ENCODE assay signal across 14 cellular contexts in the genomic region with DNA sequence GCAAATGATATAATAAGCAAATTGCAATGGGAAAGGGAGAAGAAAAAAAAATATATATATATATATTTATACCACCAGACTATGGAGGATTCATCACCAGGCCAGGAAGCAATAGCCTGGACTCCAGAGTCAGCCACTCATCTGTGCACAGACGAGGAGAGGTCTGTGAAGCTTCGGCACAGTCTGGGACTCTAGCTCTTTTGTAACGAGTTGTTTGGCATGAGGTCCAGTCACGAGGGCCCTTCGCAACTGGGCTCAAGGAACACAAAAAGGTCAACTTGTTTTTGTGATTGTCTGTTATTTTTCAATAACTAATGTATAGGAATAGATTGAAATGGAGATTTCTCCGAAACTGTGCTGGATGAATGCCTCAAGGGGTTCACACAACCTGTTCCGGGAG. TPM values are rescaled to one million over a fixed set of nuclear protein-coding genes. Genes with fewer than 3 reads are reported as not detected.
A peak's percentile ranks its signal among the peaks of the same experiment; 100 is the strongest.
DNase-seq lines count a peak whose midpoint lies in the region; ATAC-seq and TF ChIP-seq lines count a peak whose summit lies in the region.
"Had no signal": no experiment of that assay in that cellular context is flagged by ENCODE, and none has a peak within 500 bp of the region (broad histone marks: within the 10 kb centered on the region; RNA-seq: fewer than 3 reads in every experiment).

No MANE protein-coding gene starts in this region.

- H3K4me3 ChIP-seq in coronary artery, result no peak overlapping the region
- H3K4me3 ChIP-seq: HAP-1 had no signal

- intact Hi-C loops in posterior vena cava (cut with DNase I), result no loop called here

- H3K27me3 ChIP-seq in H9 (ENCODE audit: insufficient read depth, low read length), result no peaks in the 10 kb centered on the region

- no peak for ATAC-seq in activated CD8-positive, alpha-beta T cell treated with anti-CD3 and anti-CD28 coated beads, Interleukin-2, amount 10 ng/mL, durations not matched to agents 7 days and 5 days

- no peaks in the 10 kb centered on the region for H3K9me3 ChIP-seq in H9 (ENCODE audit: control insufficient read depth, low read depth, low read length)
- H3K9me3 ChIP-seq: HAP-1 had no signal

- no peak overlapping the region for H3K23ac ChIP-seq in H9 (ENCODE audit: insufficient read length, low read depth, low read length)

- H2BK120ac ChIP-seq in H9 (ENCODE audit: low read depth, low read length, poor library complexity, severe bottlenecking), result no peak overlapping the region

- no peaks in the 10 kb centered on the region for H3K23me2 ChIP-seq in H9 (ENCODE audit: insufficient read length, low read depth, low read length, poor library complexity, severe bottlenecking)

- peaks cover 4% of the 10 kb centered on the region; the same call in 1 of the 2 replicates for H3K79me2 ChIP-seq in H9 (ENCODE audit: insufficient read depth, low read length)

- no peak overlapping the region for H2BK15ac ChIP-seq in H9 (ENCODE audit: low read depth, low read length)

- H2AFZ ChIP-seq in H9 (ENCODE audit: low read length), result no peak overlapping the region

- H4K5ac ChIP-seq in H9 (ENCODE audit: insufficient read length, low read depth, low read length), result no peak overlapping the region

- H3K4me3 Mint-ChIP-seq in H9, result no peak overlapping the region
- H3K4me3 Mint-ChIP-seq in activated CD8-positive, alpha-beta T cell treated with anti-CD3 and anti-CD28 coated beads, Interleukin-2, amount 10 ng/mL, durations not matched to agents 7 days and 5 days, result no peak overlapping the region
- H3K4me3 Mint-ChIP-seq: CD4-positive, alpha-beta memory T cell; HFFc6 had no signal

- POLR2A ChIA-PET in activated CD8-positive, alpha-beta T cell treated with anti-CD3 and anti-CD28 coated beads, Interleukin-2, amount 10 ng/mL, durations not matched to agents 7 days and 5 days (lab: Charles Lee), result no interaction called here

- no peak overlapping the region for H3K4ac ChIP-seq in H9 (ENCODE audit: low read depth, low read length)

- TF ChIP-seq CTCF in H9 (conservative IDR thresholded peaks at IDR 0.05), result no peak
- no peak for TF ChIP-seq CTCF in coronary artery (IDR thresholded peaks at IDR 0.05)

- no peak overlapping the region for H4K8ac ChIP-seq in H9 (replicated peaks; ENCODE audit: insufficient read length, low read depth, low read length)

- WGBS in H9 (ENCODE audit: extremely low coverage, insufficient read length, low lambda C conversion rate), result no CpG with 5 or more reads among the region's 7 CpGs

- no peak overlapping the region for H3K9ac ChIP-seq in H9 (ENCODE audit: extremely low read depth, insufficient read length, low read length)

- no peak overlapping the region for H3K14ac ChIP-seq in H9 (ENCODE audit: insufficient read depth, low read length)

- no peak overlapping the region for H2BK5ac ChIP-seq in H9 (ENCODE audit: insufficient read length, low read length)

- peaks cover 62 to 63% of the 10 kb centered on the region in 2 experiments for H3K4me1 Mint-ChIP-seq in H9
- H3K4me1 Mint-ChIP-seq in activated CD8-positive, alpha-beta T cell treated with anti-CD3 and anti-CD28 coated beads, Interleukin-2, amount 10 ng/mL, durations not matched to agents 7 days and 5 days (ENCODE audit: low read depth), result no peaks in the 10 kb centered on the region

- peaks cover 10 to 12% of the 10 kb centered on the region in 2 experiments for H3K9me3 Mint-ChIP-seq in H9
- H3K9me3 Mint-ChIP-seq in activated CD8-positive, alpha-beta T cell treated with anti-CD3 and anti-CD28 coated beads, Interleukin-2, amount 10 ng/mL, durations not matched to agents 7 days and 5 days (ENCODE audit: insufficient read depth), result no peaks in the 10 kb centered on the region
- H3K9me3 Mint-ChIP-seq: CD4-positive, alpha-beta memory T cell; HFFc6 had no signal

- no peak overlapping the region for H3K56ac ChIP-seq in H9 (ENCODE audit: insufficient read length, low read depth, low read length)

- DNase-seq in H9 (no peak), coronary artery (ENCODE audit: low spot score) (peak; percentile 38), posterior vena cava (ENCODE audit: low spot score) (peak; percentile 12), anterior cingulate cortex (lab: John Stamatoyannopoulos, UW) (no peak), activated gamma-delta T cell (lab: John Stamatoyannopoulos, UW) (no peak)
- no peak for DNase-seq in activated CD8-positive, alpha-beta T cell treated with anti-CD3 and anti-CD28 coated beads, Interleukin-2, amount 10 ng/mL, durations not matched to agents 7 days and 5 days
- DNase-seq: C1 segment of cervical spinal cord; Calu3; CD4-positive, alpha-beta memory T cell; COR-L47; DMS53; DMS79 treated with DMSO at 0.1 percent for 48 hours; HFFc6 had no signal

- no peak overlapping the region for H2BK20ac ChIP-seq in H9 (ENCODE audit: low read depth, low read length, poor library complexity, severe bottlenecking)

- no peaks in the 10 kb centered on the region for H3K79me1 ChIP-seq in H9 (ENCODE audit: insufficient read depth, low read depth, low read length, poor library complexity, severe bottlenecking)

- H4K91ac ChIP-seq in H9 (ENCODE audit: insufficient read length, low read depth, low read length), result no peak overlapping the region

- H3K4me2 ChIP-seq in H9 (ENCODE audit: insufficient read depth, insufficient read length, low read length), result no peak overlapping the region

- no peaks in the 10 kb centered on the region for H3K27me3 Mint-ChIP-seq in H9 (ENCODE audit: low read depth)
- H3K27me3 Mint-ChIP-seq in activated CD8-positive, alpha-beta T cell treated with anti-CD3 and anti-CD28 coated beads, Interleukin-2, amount 10 ng/mL, durations not matched to agents 7 days and 5 days (ENCODE audit: low read depth), result peaks cover 29% of the 10 kb centered on the region

- peaks cover 10 to 14% (median 10%) of the 10 kb centered on the region in 3 experiments for H3K36me3 Mint-ChIP-seq in H9 (ENCODE audit: insufficient read depth in 1 of 3, low read depth in 3 of 3)
- H3K36me3 Mint-ChIP-seq in activated CD8-positive, alpha-beta T cell treated with anti-CD3 and anti-CD28 coated beads, Interleukin-2, amount 10 ng/mL, durations not matched to agents 7 days and 5 days (ENCODE audit: low read depth), result no peaks in the 10 kb centered on the region
- H3K36me3 Mint-ChIP-seq: CD4-positive, alpha-beta memory T cell had no signal

- no peak overlapping the region for H2AK5ac ChIP-seq in H9 (ENCODE audit: insufficient read length, low read length)

- CTCF ChIA-PET in activated CD8-positive, alpha-beta T cell treated with anti-CD3 and anti-CD28 coated beads, Interleukin-2, amount 10 ng/mL, durations not matched to agents 7 days and 5 days (lab: Charles Lee), result interaction anchor here (2.7 to 5.7 kb wide), 3 partner anchors 9 to 46 kb away, joined by 17 to 86 read pairs (median 19); no protein-coding TSS in a partner anchor

- H3K27ac Mint-ChIP-seq in H9, result peak overlapping the region; percentile 41 to 98 (median 96); a peak in 3 of 7 replicates
- no peak overlapping the region for H3K27ac Mint-ChIP-seq in activated CD8-positive, alpha-beta T cell treated with anti-CD3 and anti-CD28 coated beads, Interleukin-2, amount 10 ng/mL, durations not matched to agents 7 days and 5 days
- H3K27ac Mint-ChIP-seq: CD4-positive, alpha-beta memory T cell; HFFc6 had no signal

- no peak overlapping the region for H2BK12ac ChIP-seq in H9 (ENCODE audit: insufficient read length, low read depth, low read length)

- no peak overlapping the region for H3T11ph ChIP-seq in H9 (ENCODE audit: low read length)

- H3K4me1 ChIP-seq in H9 (ENCODE audit: insufficient read depth, low read length), result peaks cover 13% of the 10 kb centered on the region; the same call in 1 of the 2 replicates

- H4K20me1 ChIP-seq in H9 (ENCODE audit: control insufficient read depth, insufficient read depth, insufficient read length), result no peaks in the 10 kb centered on the region

- H3K27ac ChIP-seq in H9 (ENCODE audit: insufficient read length, low read depth, low read length) (no peak overlapping the region), coronary artery (no peak overlapping the region)

- H3K18ac ChIP-seq in H9 (ENCODE audit: insufficient read length, low read depth, low read length), result no peak overlapping the region

RNA-seq across cellular contexts. Expression of a gene that starts 14.7 kb away (rescaled TPM):
- total RNA-seq in H9 (2021), result 3.2 and 4.6 TPM in 2 replicates
- total RNA-seq in posterior vena cava, result 1 to 10 TPM; 2.3 to 5.0 TPM
- not detected for total RNA-seq in activated CD8-positive, alpha-beta T cell treated with anti-CD3 and anti-CD28 coated beads, Interleukin-2, amount 10 ng/mL, durations not matched to agents 7 days and 5 days
- total RNA-seq: Calu3; CD4-positive, alpha-beta memory T cell had no signal

Comparison
In these comparisons a context has a peak if more than half of its experiments do, and no peak if none do; other contexts are left out.
1. DNase-seq: peak in coronary artery (single experiment) and posterior vena cava (single experiment); none in H9 (single experiment), anterior cingulate cortex (0 of 58), activated CD8-positive, alpha-beta T cell treated with anti-CD3 and anti-CD28 coated beads, Interleukin-2, amount 10 ng/mL, durations not matched to agents 7 days and 5 days (single experiment) and activated gamma-delta T cell (single experiment).